19 cellular contexts compared by ENCODE assay signal in the genomic region with DNA sequence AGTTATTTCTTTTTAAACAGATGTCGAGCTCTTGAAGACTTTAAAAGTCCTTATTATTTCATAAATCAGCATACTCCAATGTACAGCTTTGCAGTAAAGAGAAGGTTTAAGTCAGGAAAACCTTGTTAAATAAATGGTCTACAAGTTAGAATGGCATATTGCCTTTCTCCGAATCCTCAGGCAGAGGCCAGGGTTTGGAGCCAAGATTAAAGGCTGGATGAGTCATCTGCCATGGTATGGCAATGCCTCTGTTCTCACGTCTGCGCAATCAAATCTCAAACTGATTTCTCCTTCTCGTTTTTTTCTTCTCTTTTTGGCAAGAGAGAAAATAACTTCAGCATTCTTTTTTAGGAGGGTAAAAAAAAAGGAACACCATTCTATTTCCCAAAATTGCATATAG. TPM values are rescaled to one million over a fixed set of nuclear protein-coding genes. Genes with fewer than 3 reads are reported as not detected.
A peak's percentile ranks its signal among the peaks of the same experiment; 100 is the strongest.
DNase-seq lines count a peak whose midpoint lies in the region; ATAC-seq and FAIRE-seq lines count a peak whose summit lies in the region.
"Had no signal": no experiment of that assay in that cellular context is flagged by ENCODE, and none has a peak within 500 bp of the region (broad histone marks: within the 10 kb centered on the region; RNA-seq: fewer than 3 reads in every experiment).

No MANE protein-coding gene starts in this region.

- H3K27ac ChIP-seq in small intestine (ENCODE audit: low read depth in 1 of 2, low read length in 1 of 2): no peak overlapping the region
- H3K27ac ChIP-seq in effector memory CD4-positive, alpha-beta T cell (ENCODE audit: insufficient read depth, low read length, poor library complexity, severe bottlenecking): no peak overlapping the region
- H3K27ac ChIP-seq: BLaER1, ovary, upper lobe of left lung had no signal

- no peaks in the 10 kb centered on the region for H3K27me3 ChIP-seq in small intestine (ENCODE audit: control insufficient read depth in 2 of 2, insufficient read depth in 2 of 2, low read length in 2 of 2)
- H3K27me3 ChIP-seq in effector memory CD4-positive, alpha-beta T cell (replicated peaks; ENCODE audit: control insufficient read depth, insufficient read depth, low read length, poor library complexity, severe bottlenecking): no peaks in the 10 kb centered on the region
- H3K27me3 ChIP-seq: BLaER1, ovary had no signal

- no peak for FAIRE-seq in small intestine (lab: Jason Lieb, UNC)

- ATAC-seq in GM21529 (IDR thresholded peaks at IDR 0.05; ENCODE audit: unreplicated experiment): no peak
- ATAC-seq: stimulated activated effector memory CD8-positive, alpha-beta T cell treated with anti-CD3 and anti-CD28 coated beads, Interleukin-12 subunit alpha, Interleukin-12 subunit beta, amount 100 ng/mL, for 72 hours had no signal

- DNase-seq in LHCN-M2 (ENCODE audit: low read depth) (peak; percentile 12), OCI-M1 (lab: John Stamatoyannopoulos, UW) (peak; percentile 39), cerebellum (ENCODE audit: low spot score) (peak; percentile 51), small intestine (peak; percentile 79)
- DNase-seq in activated effector memory CD4-positive, alpha-beta T cell treated with anti-CD3 and anti-CD28 coated beads, Interleukin-2, amount 50 U/mL, for 16 hours: no peak
- no peak for DNase-seq in stimulated activated CD4-positive, alpha-beta T cell treated with anti-CD3 and anti-CD28 coated beads, Interleukin-2, amount 100 ng/mL, for 48 hours
- no peak for DNase-seq in effector memory CD4-positive, alpha-beta T cell
- DNase-seq: activated CD4-positive, alpha-beta T cell treated with anti-CD3 and anti-CD28 coated beads for 4 hours; activated naive CD4-positive, alpha-beta T cell treated with anti-CD3 and anti-CD28 coated beads, Interleukin-2, amount 50 U/mL, for 16 hours; DMS153; hypothalamus; IMR-90; NK-92 treated with Interleukin-12 subunit alpha and Interleukin-12 subunit beta, amount 100 ng/mL, for 24 hours; ovary; SIG-M5; upper lobe of left lung had no signal

- WGBS in small intestine, 3 donors: 11 to 52% (median 24%) methylated on average over 5 of the region's 5 CpGs

- no peak overlapping the region for H3K4me3 ChIP-seq in small intestine (ENCODE audit: low read depth in 1 of 2, low read length in 2 of 2)
- no peak overlapping the region for H3K4me3 ChIP-seq in effector memory CD4-positive, alpha-beta T cell (ENCODE audit: insufficient read depth, low read depth, low read length, poor library complexity, severe bottlenecking)
- H3K4me3 ChIP-seq: BLaER1, ovary, upper lobe of left lung had no signal

- H3K36me3 ChIP-seq in small intestine (ENCODE audit: control insufficient read depth in 2 of 2, insufficient read depth in 2 of 2, low read length in 2 of 2): no peaks in the 10 kb centered on the region
- no peaks in the 10 kb centered on the region for H3K36me3 ChIP-seq in effector memory CD4-positive, alpha-beta T cell (ENCODE audit: control insufficient read depth, insufficient read depth, low read length)
- H3K36me3 ChIP-seq: BLaER1, ovary, upper lobe of left lung had no signal

- H3K4me1 ChIP-seq in small intestine (ENCODE audit: control insufficient read depth in 2 of 2, insufficient read depth in 1 of 2, low read depth in 1 of 2, low read length in 1 of 2): no peaks in the 10 kb centered on the region
- no peaks in the 10 kb centered on the region for H3K4me1 ChIP-seq in effector memory CD4-positive, alpha-beta T cell (ENCODE audit: control insufficient read depth, insufficient read depth, low read length, poor library complexity, severe bottlenecking)

- no peaks in the 10 kb centered on the region for H3K9me3 ChIP-seq in small intestine (ENCODE audit: control insufficient read depth, low read depth)
- H3K9me3 ChIP-seq in effector memory CD4-positive, alpha-beta T cell (ENCODE audit: control insufficient read depth, low read length): no peaks in the 10 kb centered on the region
- H3K9me3 ChIP-seq: ovary, upper lobe of left lung had no signal

RNA-seq across cellular contexts. Expression of gene KCNJ3, which starts 5.6 kb away (rescaled TPM):
- total RNA-seq in LHCN-M2 (2014; rRNA removed): under 0.01 TPM in 1 of 2 replicates, not detected in the other
- not detected for polyA plus RNA-seq in LHCN-M2 (2012)
- 16.2 TPM for total RNA-seq in cerebellum
- 1 to 10 TPM; 3.0 to 6.5 (median 4.9) TPM for polyA plus RNA-seq in small intestine
- total RNA-seq: IMR-90, upper lobe of left lung had no signal
- polyA plus RNA-seq: IMR-90 had no signal

Comparison
In these comparisons a context has a peak if more than half of its experiments do, and no peak if none do; other contexts are left out.
1. DNase-seq: peak in LHCN-M2 (single experiment), OCI-M1 (single experiment), cerebellum (single experiment) and small intestine (single experiment); none in activated effector memory CD4-positive, alpha-beta T cell treated with anti-CD3 and anti-CD28 coated beads, Interleukin-2, amount 50 U/mL, for 16 hours (single experiment), stimulated activated CD4-positive, alpha-beta T cell treated with anti-CD3 and anti-CD28 coated beads, Interleukin-2, amount 100 ng/mL, for 48 hours (0 of 2) and effector memory CD4-positive, alpha-beta T cell (0 of 3).
2. RNA of gene KCNJ3, which starts 5.6 kb away (total RNA-seq): 16.2 TPM in cerebellum (single experiment); under 0.01 TPM in LHCN-M2; every median in the first group is over 10 times any median in the second.